In the genomic region with DNA sequence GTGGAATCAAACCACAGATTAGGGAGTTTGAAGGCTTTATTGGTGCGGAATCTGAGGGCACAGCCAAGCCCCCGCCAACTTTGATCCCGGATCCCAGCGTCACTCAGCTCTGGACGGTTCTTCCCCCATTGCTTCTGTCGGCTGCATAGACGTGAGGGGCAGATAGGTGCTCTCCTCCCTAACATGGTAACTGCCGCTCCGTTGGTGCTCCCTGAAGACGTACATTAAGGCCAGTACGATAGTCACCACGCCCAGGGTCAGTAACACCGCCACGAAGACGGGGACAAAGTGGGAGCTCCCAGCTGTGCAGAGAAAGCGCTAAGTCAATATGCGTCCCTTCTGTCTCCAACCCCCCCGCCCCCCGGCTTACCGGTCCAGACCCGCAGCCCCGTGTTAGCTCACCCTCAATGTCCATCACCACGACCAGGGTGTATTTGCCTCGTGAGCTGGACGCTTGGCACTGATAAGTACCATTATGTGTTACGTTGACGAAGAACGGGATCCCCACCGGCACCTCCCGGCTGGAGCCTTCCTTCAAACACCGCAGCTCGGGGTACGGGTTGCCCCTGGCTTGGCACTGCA, we compare ENCODE assay signal across 8 cellular contexts. TPM values are rescaled to one million over a fixed set of nuclear protein-coding genes. Genes with fewer than 3 reads are reported as not detected.
DNase-seq lines count a peak whose midpoint lies in the region; ATAC-seq, FAIRE-seq and TF ChIP-seq lines count a peak whose summit lies in the region.

No MANE protein-coding gene starts in this region.

- no peak for DNase-seq in HFF-Myc (ENCODE audit: extremely low read depth, low read depth)
- no peak for DNase-seq in HepG2 (ENCODE audit: low spot score)
- DNase-seq in tibial nerve (ENCODE audit: low spot score in 2 of 2) = no peak
- no peak for DNase-seq in NCI-H1694 treated with DMSO at 0.1 percent for 48 hours (lab: John Stamatoyannopoulos, UW)

- H4K20me1 ChIP-seq in BLaER1 (peaks cover 41% of the 10 kb centered on the region), HepG2 (ENCODE audit: insufficient read depth, low read length) (peaks cover 12% of the 10 kb centered on the region; the same call in 1 of the 2 replicates)

- TF ChIP-seq EP300 in HepG2 (IDR thresholded peaks at IDR 0.05; ENCODE audit: low read depth in 2 of 2, low read length in 2 of 2) (no peak), HepG2 (CRISPR knock-in tag; IDR thresholded peaks at IDR 0.05; ENCODE audit: borderline replicate concordance) (no peak), tibial nerve (IDR thresholded peaks at IDR 0.05) (no peak)

- ATAC-seq in HepG2 = peak; percentile 8
- no peak for ATAC-seq in HG02798 (IDR thresholded peaks at IDR 0.05; ENCODE audit: poor library complexity, unreplicated experiment)
- ATAC-seq in HG03457 (IDR thresholded peaks at IDR 0.05; ENCODE audit: unreplicated experiment) = no peak

- BruUV-seq in HepG2 (replicated peaks; lab: Mats Ljungman, UMichigan) = TSS peak; percentile 81

- H2AFZ ChIP-seq in HepG2 (ENCODE audit: low read length) = no peak overlapping the region

- H3K4me2 ChIP-seq in BLaER1 (peak overlapping the region; percentile 86), HepG2 (ENCODE audit: low read depth, low read length) (peak overlapping the region; percentile 98)

- TF ChIP-seq RAD21 in HepG2 (CRISPR knock-in tag; IDR thresholded peaks at IDR 0.05) = no peak

- intact Hi-C loops in HepG2 (cut with micrococcal nuclease; ENCODE audit: unreplicated experiment) = loop anchor here (2.0 kb wide), 2 partner anchors 41 to 65 kb away; no protein-coding TSS in a partner anchor

- peak overlapping the region; percentile 73 for H3K27ac ChIP-seq in BLaER1
- H3K27ac ChIP-seq in angular gyrus (ENCODE audit: low read depth, low read length) = peak overlapping the region; percentile 67
- peak overlapping the region; percentile 95 for H3K27ac ChIP-seq in HepG2 (ENCODE audit: extremely low read length, insufficient read depth, low read length)
- peak overlapping the region; percentile 80 to 99 (median 94) for H3K27ac ChIP-seq in tibial nerve

- H3K79me2 ChIP-seq in HepG2 (ENCODE audit: insufficient read depth, low read length) = peaks cover 37% of the 10 kb centered on the region

- TF ChIP-seq POLR2A in HepG2 (IDR thresholded peaks at IDR 0.05; ENCODE audit: insufficient read depth in 1 of 2, low read depth in 2 of 2, low read length in 2 of 2) (no peak), tibial nerve (IDR thresholded peaks at IDR 0.05) (no peak)

- H3K9ac ChIP-seq in BLaER1 (peak overlapping the region; percentile 71), HepG2 (ENCODE audit: insufficient read depth, low read depth, low read length) (peak overlapping the region; percentile 81)

- in situ Hi-C loops in HepG2 (cut with HindIII; ENCODE audit: extremely low pct_ligation_motif_present, low pct_unique_long_range_greater_than_20kb) = no loop called here

- H3K9me3 ChIP-seq in BLaER1 = no peaks in the 10 kb centered on the region
- H3K9me3 ChIP-seq in HepG2 (ENCODE audit: low read length) = no peaks in the 10 kb centered on the region
- no peaks in the 10 kb centered on the region for H3K9me3 ChIP-seq in tibial nerve

- H3K4me1 ChIP-seq in BLaER1 (peaks cover 34% of the 10 kb centered on the region), HepG2 (ENCODE audit: insufficient read depth, low read length) (peaks cover 44% of the 10 kb centered on the region), tibial nerve (peaks cover 0 to 32% (median 13%) of the 10 kb centered on the region in 4 donors)

- POLR2A ChIA-PET in HepG2 (lab: Yijun Ruan, JAX) = interaction anchor here (0.5 to 6.9 kb wide), 21 partner anchors 9 to 388 kb away, joined by 3 to 79 read pairs (median 5); partner anchors contain the start of genes CDC37, FDX2, ICAM1 and ICAM4

- CTCF ChIA-PET in HepG2 (lab: Yijun Ruan, JAX; ENCODE audit: low intra/inter-chr PET ratio, low total read pairs) = no interaction called here

- TF ChIP-seq CTCF in HFF-Myc (IDR thresholded peaks at IDR 0.05; ENCODE audit: low read depth, low read length, missing control alignments) = no peak
- TF ChIP-seq CTCF in HepG2 (CRISPR knock-in tag; IDR thresholded peaks at IDR 0.05) = no peak
- TF ChIP-seq CTCF in tibial nerve (IDR thresholded peaks at IDR 0.05) = no peak

- 0% methylated on average over 6 of the region's 33 CpGs for WGBS in HepG2 (ENCODE audit: low lambda C conversion rate)
- WGBS in tibial nerve, 2 donors = 11 to 13% methylated on average over 31 of the region's 33 CpGs

- FAIRE-seq in HepG2 (lab: Jason Lieb, UNC) = no peak

- H3K27me3 ChIP-seq in BLaER1 = no peaks in the 10 kb centered on the region
- peaks cover 0 to 3% of the 10 kb centered on the region in 2 experiments; a peak in 1 of 5 replicates for H3K27me3 ChIP-seq in HepG2 (ENCODE audit: control insufficient read depth in 1 of 2, insufficient read depth in 2 of 2, low read length in 2 of 2)
- H3K27me3 ChIP-seq in tibial nerve = no peaks in the 10 kb centered on the region

- H3K4me3 ChIP-seq in BLaER1 = peak overlapping the region; percentile 79
- peak overlapping the region; percentile 87 for H3K4me3 ChIP-seq in HFF-Myc (replicated peaks; ENCODE audit: low read depth, low read length)
- peak overlapping the region; percentile 77 to 89 (median 86) for H3K4me3 ChIP-seq in HepG2 (replicated peaks in 1 of 3; ENCODE audit: insufficient read depth in 1 of 3, low read depth in 2 of 3, low read length in 3 of 3)
- peak overlapping the region; percentile 69 to 92 (median 91) for H3K4me3 ChIP-seq in tibial nerve

- H3K36me3 ChIP-seq in BLaER1 (peaks cover 38% of the 10 kb centered on the region), HepG2 (replicated peaks in 1 of 2; ENCODE audit: control insufficient read depth in 1 of 2, insufficient read depth in 2 of 2, low read length in 2 of 2) (peaks cover 14 to 21% of the 10 kb centered on the region in 2 experiments), tibial nerve (peaks cover 2 to 21% (median 3%) of the 10 kb centered on the region in 3 donors)

RNA-seq across cellular contexts. Expression of gene RAVER1, which starts 0.5 kb away (rescaled TPM):
- total RNA-seq in HepG2 (2016; rRNA removed; fragmentation: Illumina TruSeq; extraction: Trizol) (7.9 and 17.7 TPM in 2 replicates), tibial nerve (10 to 100 TPM; 22.2 to 34.2 (median 24.3) TPM)
- 1.7 and 2.4 TPM in 2 replicates for total RNA-seq in HepG2 (2016; cell fraction: cytosol; rRNA removed; fragmentation: Illumina TruSeq; extraction: Trizol; ENCODE audit: low read depth)
- total RNA-seq in HepG2 (2016; cell fraction: insoluble cytoplasmic fraction; rRNA removed; fragmentation: Illumina TruSeq; extraction: Trizol) = 9.0 and 15.8 TPM in 2 replicates
- 6.6 and 7.1 TPM in 2 replicates for total RNA-seq in HepG2 (2016; cell fraction: membrane; rRNA removed; fragmentation: Illumina TruSeq; extraction: Trizol)
- 16.3 and 16.5 TPM in 2 replicates for total RNA-seq in HepG2 (2016; cell fraction: nucleus; rRNA removed; fragmentation: Illumina TruSeq; extraction: Trizol)
- polyA plus RNA-seq in HepG2 (2011; rRNA removed) = 3.6 and 4.4 TPM in 2 replicates
- polyA plus RNA-seq in HepG2 (2011; cell fraction: cytosol; rRNA removed) = 1.7 and 2.5 TPM in 2 replicates
- 34.1 and 48.6 TPM in 2 replicates for polyA plus RNA-seq in HepG2 (2011; cell fraction: nucleus; rRNA removed)
- polyA plus RNA-seq in HepG2 (2012) = 12.1 and 12.9 TPM in 2 replicates
- polyA plus RNA-seq in HepG2 (2016; cell fraction: cytosol; fragmentation: Illumina TruSeq; extraction: Trizol; ENCODE audit: low read depth) = 1.3 and 2.1 TPM in 2 replicates
- polyA plus RNA-seq in HepG2 (2016; cell fraction: insoluble cytoplasmic fraction; fragmentation: Illumina TruSeq; extraction: Trizol; ENCODE audit: low read depth) = 26.5 and 42.8 TPM in 2 replicates
- 5.1 and 6.9 TPM in 2 replicates for polyA plus RNA-seq in HepG2 (2016; cell fraction: membrane; fragmentation: Illumina TruSeq; extraction: Trizol; ENCODE audit: low read depth)
- polyA plus RNA-seq in HepG2 (2016; cell fraction: nucleus; fragmentation: Illumina TruSeq; extraction: Trizol; ENCODE audit: insufficient read depth, low read depth) = 40.7 and 45.3 TPM in 2 replicates
- 7.6 and 34.8 TPM in 2 replicates for polyA minus RNA-seq in HepG2 (2011; rRNA and poly(A)+ RNA removed; ENCODE audit: low replicate concordance)
- 17.3 and 17.5 TPM in 2 replicates for polyA minus RNA-seq in HepG2 (2011; cell fraction: cytosol; rRNA and poly(A)+ RNA removed)
- 10.9 and 15.5 TPM in 2 replicates for polyA minus RNA-seq in HepG2 (2011; cell fraction: nucleus; rRNA and poly(A)+ RNA removed)

RNA-seq across cellular contexts. Expression of gene ICAM3, which starts 5.6 kb away (rescaled TPM):
- total RNA-seq in HepG2 (2016; rRNA removed; fragmentation: Illumina TruSeq; extraction: Trizol) = 21.0 and 25.1 TPM in 2 replicates
- 30.5 and 37.9 TPM in 2 replicates for total RNA-seq in HepG2 (2016; cell fraction: cytosol; rRNA removed; fragmentation: Illumina TruSeq; extraction: Trizol; ENCODE audit: low read depth)
- total RNA-seq in HepG2 (2016; cell fraction: insoluble cytoplasmic fraction; rRNA removed; fragmentation: Illumina TruSeq; extraction: Trizol) = 19.7 and 23.7 TPM in 2 replicates
- total RNA-seq in HepG2 (2016; cell fraction: membrane; rRNA removed; fragmentation: Illumina TruSeq; extraction: Trizol) = 35.4 and 39.7 TPM in 2 replicates
- 6.5 and 9.1 TPM in 2 replicates for total RNA-seq in HepG2 (2016; cell fraction: nucleus; rRNA removed; fragmentation: Illumina TruSeq; extraction: Trizol)
- 14.1 and 16.3 TPM in 2 replicates for polyA plus RNA-seq in HepG2 (2011; rRNA removed)
- 14.0 and 19.9 TPM in 2 replicates for polyA plus RNA-seq in HepG2 (2011; cell fraction: cytosol; rRNA removed)
- polyA plus RNA-seq in HepG2 (2011; cell fraction: nucleus; rRNA removed) = 9.0 and 12.6 TPM in 2 replicates
- polyA plus RNA-seq in HepG2 (2012) = 7.0 and 10.0 TPM in 2 replicates
- polyA plus RNA-seq in HepG2 (2016; cell fraction: cytosol; fragmentation: Illumina TruSeq; extraction: Trizol; ENCODE audit: low read depth) = 38.1 and 51.4 TPM in 2 replicates
- 25.7 and 28.4 TPM in 2 replicates for polyA plus RNA-seq in HepG2 (2016; cell fraction: insoluble cytoplasmic fraction; fragmentation: Illumina TruSeq; extraction: Trizol; ENCODE audit: low read depth)
- 38.5 and 41.1 TPM in 2 replicates for polyA plus RNA-seq in HepG2 (2016; cell fraction: membrane; fragmentation: Illumina TruSeq; extraction: Trizol; ENCODE audit: low read depth)
- 16.9 and 17.0 TPM in 2 replicates for polyA plus RNA-seq in HepG2 (2016; cell fraction: nucleus; fragmentation: Illumina TruSeq; extraction: Trizol; ENCODE audit: insufficient read depth, low read depth)
- polyA minus RNA-seq in HepG2 (2011; rRNA and poly(A)+ RNA removed; ENCODE audit: low replicate concordance) = 16.1 and 18.5 TPM in 2 replicates
- polyA minus RNA-seq in HepG2 (2011; cell fraction: cytosol; rRNA and poly(A)+ RNA removed) = 6.1 and 8.2 TPM in 2 replicates
- polyA minus RNA-seq in HepG2 (2011; cell fraction: nucleus; rRNA and poly(A)+ RNA removed) = 2.4 and 3.5 TPM in 2 replicates
- 1 to 10 TPM; 3.1 to 9.8 (median 3.3) TPM for total RNA-seq in tibial nerve

RNA-seq across cellular contexts. Expression of gene FDX2, which starts 18.0 kb away (rescaled TPM):
- 21.0 and 22.6 TPM in 2 replicates for total RNA-seq in HepG2 (2016; rRNA removed; fragmentation: Illumina TruSeq; extraction: Trizol)
- total RNA-seq in HepG2 (2016; cell fraction: cytosol; rRNA removed; fragmentation: Illumina TruSeq; extraction: Trizol; ENCODE audit: low read depth) = 19.4 and 21.0 TPM in 2 replicates
- 19.6 and 21.9 TPM in 2 replicates for total RNA-seq in HepG2 (2016; cell fraction: insoluble cytoplasmic fraction; rRNA removed; fragmentation: Illumina TruSeq; extraction: Trizol)
- total RNA-seq in HepG2 (2016; cell fraction: membrane; rRNA removed; fragmentation: Illumina TruSeq; extraction: Trizol) = 26.6 and 29.0 TPM in 2 replicates
- total RNA-seq in HepG2 (2016; cell fraction: nucleus; rRNA removed; fragmentation: Illumina TruSeq; extraction: Trizol) = 10.0 and 11.9 TPM in 2 replicates
- 24.7 and 27.8 TPM in 2 replicates for polyA plus RNA-seq in HepG2 (2011; rRNA removed)
- 16.9 and 23.1 TPM in 2 replicates for polyA plus RNA-seq in HepG2 (2011; cell fraction: cytosol; rRNA removed)
- 41.9 and 53.1 TPM in 2 replicates for polyA plus RNA-seq in HepG2 (2011; cell fraction: nucleus; rRNA removed)
- polyA plus RNA-seq in HepG2 (2012) = 9.2 and 16.3 TPM in 2 replicates
- 23.2 and 31.5 TPM in 2 replicates for polyA plus RNA-seq in HepG2 (2016; cell fraction: cytosol; fragmentation: Illumina TruSeq; extraction: Trizol; ENCODE audit: low read depth)
- polyA plus RNA-seq in HepG2 (2016; cell fraction: insoluble cytoplasmic fraction; fragmentation: Illumina TruSeq; extraction: Trizol; ENCODE audit: low read depth) = 24.7 and 26.8 TPM in 2 replicates
- 26.3 and 32.9 TPM in 2 replicates for polyA plus RNA-seq in HepG2 (2016; cell fraction: membrane; fragmentation: Illumina TruSeq; extraction: Trizol; ENCODE audit: low read depth)
- 34.9 and 35.0 TPM in 2 replicates for polyA plus RNA-seq in HepG2 (2016; cell fraction: nucleus; fragmentation: Illumina TruSeq; extraction: Trizol; ENCODE audit: insufficient read depth, low read depth)
- 15.1 and 48.5 TPM in 2 replicates for polyA minus RNA-seq in HepG2 (2011; rRNA and poly(A)+ RNA removed; ENCODE audit: low replicate concordance)
- 2.3 and 2.8 TPM in 2 replicates for polyA minus RNA-seq in HepG2 (2011; cell fraction: cytosol; rRNA and poly(A)+ RNA removed)
- polyA minus RNA-seq in HepG2 (2011; cell fraction: nucleus; rRNA and poly(A)+ RNA removed) = 6.7 and 6.8 TPM in 2 replicates
- total RNA-seq in tibial nerve = 10 to 100 TPM; 10.0 to 29.1 (median 18.2) TPM

RNA-seq across cellular contexts. Expression of gene ZGLP1, which starts 24.2 kb away (rescaled TPM):
- total RNA-seq in HepG2 (2016; rRNA removed; fragmentation: Illumina TruSeq; extraction: Trizol) (0.56 and 2.4 TPM in 2 replicates), tibial nerve (1 to 10 TPM; 2.9 to 4.5 (median 3.5) TPM)
- total RNA-seq in HepG2 (2016; cell fraction: cytosol; rRNA removed; fragmentation: Illumina TruSeq; extraction: Trizol; ENCODE audit: low read depth) = 1.5 and 2.6 TPM in 2 replicates
- total RNA-seq in HepG2 (2016; cell fraction: insoluble cytoplasmic fraction; rRNA removed; fragmentation: Illumina TruSeq; extraction: Trizol) = 0.52 and 2.8 TPM in 2 replicates
- 1.8 TPM in 2 replicates for total RNA-seq in HepG2 (2016; cell fraction: membrane; rRNA removed; fragmentation: Illumina TruSeq; extraction: Trizol)
- total RNA-seq in HepG2 (2016; cell fraction: nucleus; rRNA removed; fragmentation: Illumina TruSeq; extraction: Trizol) = 3.4 and 4.8 TPM in 2 replicates
- polyA plus RNA-seq in HepG2 (2011; rRNA removed) = 3.0 and 4.7 TPM in 2 replicates
- 0.46 and 1.3 TPM in 2 replicates for polyA plus RNA-seq in HepG2 (2011; cell fraction: cytosol; rRNA removed)
- polyA plus RNA-seq in HepG2 (2011; cell fraction: nucleus; rRNA removed) = 20.3 and 24.6 TPM in 2 replicates
- polyA plus RNA-seq in HepG2 (2012) = 2.1 and 3.9 TPM in 2 replicates
- 1.4 and 1.9 TPM in 2 replicates for polyA plus RNA-seq in HepG2 (2016; cell fraction: cytosol; fragmentation: Illumina TruSeq; extraction: Trizol; ENCODE audit: low read depth)
- polyA plus RNA-seq in HepG2 (2016; cell fraction: insoluble cytoplasmic fraction; fragmentation: Illumina TruSeq; extraction: Trizol; ENCODE audit: low read depth) = 0.72 and 0.99 TPM in 2 replicates
- 1.6 and 1.8 TPM in 2 replicates for polyA plus RNA-seq in HepG2 (2016; cell fraction: membrane; fragmentation: Illumina TruSeq; extraction: Trizol; ENCODE audit: low read depth)
- 17.4 and 18.0 TPM in 2 replicates for polyA plus RNA-seq in HepG2 (2016; cell fraction: nucleus; fragmentation: Illumina TruSeq; extraction: Trizol; ENCODE audit: insufficient read depth, low read depth)
- polyA minus RNA-seq in HepG2 (2011; rRNA and poly(A)+ RNA removed; ENCODE audit: low replicate concordance) = 0.18 and 0.28 TPM in 2 replicates
- polyA minus RNA-seq in HepG2 (2011; cell fraction: cytosol; rRNA and poly(A)+ RNA removed) = not detected in 2 replicates
- 1.0 and 1.9 TPM in 2 replicates for polyA minus RNA-seq in HepG2 (2011; cell fraction: nucleus; rRNA and poly(A)+ RNA removed)

RNA-seq across cellular contexts. Expression of gene ICAM5, which starts 44.1 kb away (rescaled TPM):
- total RNA-seq in HepG2 (2016; rRNA removed; fragmentation: Illumina TruSeq; extraction: Trizol) = 0.46 TPM in 1 of 2 replicates, not detected in the other
- 0.26 TPM in 1 of 2 replicates, not detected in the other for total RNA-seq in HepG2 (2016; cell fraction: cytosol; rRNA removed; fragmentation: Illumina TruSeq; extraction: Trizol; ENCODE audit: low read depth)
- total RNA-seq in HepG2 (2016; cell fraction: insoluble cytoplasmic fraction; rRNA removed; fragmentation: Illumina TruSeq; extraction: Trizol) = 0.22 and 0.35 TPM in 2 replicates
- total RNA-seq in HepG2 (2016; cell fraction: membrane; rRNA removed; fragmentation: Illumina TruSeq; extraction: Trizol) = 0.09 TPM in 1 of 2 replicates, not detected in the other
- total RNA-seq in HepG2 (2016; cell fraction: nucleus; rRNA removed; fragmentation: Illumina TruSeq; extraction: Trizol) = 0.44 and 0.56 TPM in 2 replicates
- 1.6 and 1.9 TPM in 2 replicates for polyA plus RNA-seq in HepG2 (2011; rRNA removed)
- 0.49 and 1.0 TPM in 2 replicates for polyA plus RNA-seq in HepG2 (2011; cell fraction: cytosol; rRNA removed)
- polyA plus RNA-seq in HepG2 (2011; cell fraction: nucleus; rRNA removed) = 29.1 and 52.4 TPM in 2 replicates
- polyA plus RNA-seq in HepG2 (2012) = 1.6 and 1.8 TPM in 2 replicates
- polyA plus RNA-seq in HepG2 (2016; cell fraction: cytosol; fragmentation: Illumina TruSeq; extraction: Trizol; ENCODE audit: low read depth) = not detected in 2 replicates
- 0.11 TPM in 1 of 2 replicates, not detected in the other for polyA plus RNA-seq in HepG2 (2016; cell fraction: insoluble cytoplasmic fraction; fragmentation: Illumina TruSeq; extraction: Trizol; ENCODE audit: low read depth)
- polyA plus RNA-seq in HepG2 (2016; cell fraction: membrane; fragmentation: Illumina TruSeq; extraction: Trizol; ENCODE audit: low read depth) = not detected in 2 replicates
- 1.4 and 2.3 TPM in 2 replicates for polyA plus RNA-seq in HepG2 (2016; cell fraction: nucleus; fragmentation: Illumina TruSeq; extraction: Trizol; ENCODE audit: insufficient read depth, low read depth)
- polyA minus RNA-seq in HepG2 (2011; rRNA and poly(A)+ RNA removed; ENCODE audit: low replicate concordance) = 1.5 and 4.0 TPM in 2 replicates
- polyA minus RNA-seq in HepG2 (2011; cell fraction: cytosol; rRNA and poly(A)+ RNA removed) = 0.49 and 0.97 TPM in 2 replicates
- polyA minus RNA-seq in HepG2 (2011; cell fraction: nucleus; rRNA and poly(A)+ RNA removed) = 1.7 and 3.1 TPM in 2 replicates
- total RNA-seq in tibial nerve = 1 to 10 TPM in 2 of 4 donors, under 1 TPM in 2; 0.21 to 2.7 (median 0.93) TPM
